Comparison of ENCODE assay signal across 31 cellular contexts in genomic region chr6:79838851-79839250, GRCh38.
DNase-seq lines count a peak whose midpoint lies in the region; FAIRE-seq and TF ChIP-seq lines count a peak whose summit lies in the region.
"Had no signal": no experiment of that assay in that cellular context is flagged by ENCODE, and none has a peak within 500 bp of the region (broad histone marks: within the 10 kb centered on the region; RNA-seq: fewer than 3 reads in every experiment).

No MANE protein-coding gene starts in this region.

- H3K27ac ChIP-seq in HEK293 (ENCODE audit: extremely low read depth, low read depth, low read length) (no peak overlapping the region), H1 (ENCODE audit: low read depth, low read length) (peak overlapping the region; percentile 25; the same call in 1 of the 2 replicates), breast epithelium (no peak overlapping the region)
- H3K27ac ChIP-seq: 22Rv1; A549; BLaER1; BLaER1 treated with 17β-estradiol and CSF1 and Interleukin-3, amounts not matched to agents 10 nM and 100 nM; C4-2B had no signal

- DNase-seq in H1 (ENCODE audit: low read depth in 1 of 2, low spot score in 2 of 2) (no peak), RKO (ENCODE audit: low spot score) (no peak), breast epithelium (ENCODE audit: low spot score in 2 of 2) (no peak)
- DNase-seq: 8988T; ACHN; AML-193; BE2C; C1 segment of cervical spinal cord; Caco-2; Calu3; CD4-positive, alpha-beta memory T cell; CD4-positive, alpha-beta T cell; CD4-positive, CD25-positive, alpha-beta regulatory T cell; CD8-positive, alpha-beta memory T cell; CD8-positive, alpha-beta T cell; COR-L47; DMS 273 treated with DMSO at 0.1 percent for 48 hours; DMS153; DMS53; DMS79; DMS79 treated with DMSO at 0.1 percent for 48 hours; DND-41; EL had no signal

- H4K20me1 ChIP-seq in H1 (replicated peaks in 1 of 2; ENCODE audit: control insufficient read depth in 1 of 2, insufficient read depth in 2 of 2, low read length in 2 of 2), result no peaks in the 10 kb centered on the region
- H4K20me1 ChIP-seq: BLaER1; BLaER1 treated with 17β-estradiol and CSF1 and Interleukin-3, amounts not matched to agents 10 nM and 100 nM had no signal

- FAIRE-seq in H1 (lab: Jason Lieb, UNC), result no peak
- FAIRE-seq: A204.1, A549, D721Med had no signal

- TF ChIP-seq RAD21 in H1 (IDR thresholded peaks at IDR 0.05 in 1 of 2, conservative IDR thresholded peaks at IDR 0.05 in 1 of 2; ENCODE audit: low read depth in 2 of 2, low read length in 2 of 2), result no peak

- intact Hi-C loops in breast epithelium (cut with DNase I; ENCODE audit: low total_unique reads), result no loop called here

- no peak for TF ChIP-seq EP300 in H1 (IDR thresholded peaks at IDR 0.05; ENCODE audit: borderline replicate concordance in 1 of 2, low read depth in 2 of 2, low read length in 2 of 2)

- no peak overlapping the region for H3K4me3 ChIP-seq in HEK293 (ENCODE audit: low read depth, low read length)
- no peak overlapping the region for H3K4me3 ChIP-seq in H1 (ENCODE audit: extremely low read depth in 1 of 4, insufficient read depth in 2 of 4, low read depth in 3 of 4, low read length in 4 of 4)
- H3K4me3 ChIP-seq in breast epithelium, result no peak overlapping the region
- H3K4me3 ChIP-seq: A549; BLaER1; BLaER1 treated with 17β-estradiol and CSF1 and Interleukin-3, amounts not matched to agents 10 nM and 100 nM had no signal

- H3K79me2 ChIP-seq in H1 (ENCODE audit: control insufficient read depth in 1 of 2, insufficient read depth in 2 of 2, low read length in 2 of 2), result no peaks in the 10 kb centered on the region

- H3K23ac ChIP-seq in H1 (ENCODE audit: insufficient read length), result no peak overlapping the region

- no peak overlapping the region for H2BK15ac ChIP-seq in H1 (ENCODE audit: low read length)

- no peak overlapping the region for H4K91ac ChIP-seq in H1 (replicated peaks; ENCODE audit: insufficient read length, low read length)

- H4K5ac ChIP-seq in H1 (ENCODE audit: insufficient read length, low read depth, low read length), result no peak overlapping the region

- no peak overlapping the region for H3K4ac ChIP-seq in H1 (replicated peaks; ENCODE audit: insufficient read length, low read depth, low read length)

- no peaks in the 10 kb centered on the region; the same call in 1 of the 2 replicates for H3K4me1 ChIP-seq in HEK293 (ENCODE audit: control insufficient read depth, insufficient read depth, low read length)
- no peaks in the 10 kb centered on the region for H3K4me1 ChIP-seq in H1 (replicated peaks in 1 of 4; ENCODE audit: control insufficient read depth in 3 of 4, insufficient read depth in 4 of 4, low read length in 3 of 4)
- no peaks in the 10 kb centered on the region for H3K4me1 ChIP-seq in breast epithelium
- H3K4me1 ChIP-seq: A549, BLaER1 had no signal

- no peak overlapping the region for H2BK20ac ChIP-seq in H1 (ENCODE audit: low read length)

- TF ChIP-seq POLR2A in H1 (IDR thresholded peaks at IDR 0.05; ENCODE audit: control extremely low read depth in 1 of 2, low read depth in 2 of 2, low read length in 2 of 2) (no peak), breast epithelium (IDR thresholded peaks at IDR 0.05) (no peak)

- H3K36me3 ChIP-seq in HEK293 (ENCODE audit: control insufficient read depth in 2 of 2, insufficient read depth in 1 of 2, low read length in 2 of 2) (no peaks in the 10 kb centered on the region), H1 (ENCODE audit: control insufficient read depth in 2 of 4, insufficient read depth in 4 of 4, low read length in 3 of 4) (no peaks in the 10 kb centered on the region), breast epithelium (no peaks in the 10 kb centered on the region)
- H3K36me3 ChIP-seq: BE2C; BLaER1; BLaER1 treated with 17β-estradiol and CSF1 and Interleukin-3, amounts not matched to agents 10 nM and 100 nM had no signal

- CTCF ChIA-PET in HEK293 (lab: Yijun Ruan, JAX) (interaction anchor here (1.2 kb wide), 1 partner anchor 25 kb away, joined by 3 read pairs; no protein-coding TSS in a partner anchor), H1 (lab: Charles Lee; ENCODE audit: partially characterized antibody) (no interaction called here)

- H3K4me2 ChIP-seq in H1 (ENCODE audit: insufficient read depth in 1 of 2, low read depth in 2 of 2, low read length in 2 of 2), result no peak overlapping the region
- H3K4me2 ChIP-seq: A549; BLaER1; BLaER1 treated with 17β-estradiol and CSF1 and Interleukin-3, amounts not matched to agents 10 nM and 100 nM had no signal

- no peak overlapping the region for H3K9ac ChIP-seq in H1 (replicated peaks in 1 of 4; ENCODE audit: extremely low read depth in 1 of 4, low read depth in 3 of 4, low read length in 3 of 4)
- H3K9ac ChIP-seq: BLaER1; BLaER1 treated with 17β-estradiol and CSF1 and Interleukin-3, amounts not matched to agents 10 nM and 100 nM had no signal

- H2BK12ac ChIP-seq in H1 (ENCODE audit: low read depth, low read length), result no peak overlapping the region

- no peak overlapping the region for H3K18ac ChIP-seq in H1 (ENCODE audit: extremely low read depth, low read length)

- no peak overlapping the region for H3K56ac ChIP-seq in H1 (replicated peaks; ENCODE audit: insufficient read length, low read depth, low read length)

- no peaks in the 10 kb centered on the region for H3K23me2 ChIP-seq in H1 (ENCODE audit: low read depth, low read length)

- no peak overlapping the region for H3K14ac ChIP-seq in H1 (ENCODE audit: insufficient read length)

- no peak overlapping the region for H2AK5ac ChIP-seq in H1 (ENCODE audit: low read depth, low read length)

- H2AFZ ChIP-seq in H1 (ENCODE audit: low read length), result no peak overlapping the region

- H4K8ac ChIP-seq in H1 (ENCODE audit: extremely low read depth, insufficient read depth, low read length), result no peak overlapping the region

- no peak for TF ChIP-seq CTCF in HEK293 (tag by site-specific recombination; IDR thresholded peaks at IDR 0.05)
- TF ChIP-seq CTCF in H1 (IDR thresholded peaks at IDR 0.05; ENCODE audit: control extremely low read depth in 1 of 3, insufficient read depth in 1 of 3, low read depth in 1 of 3, low read length in 3 of 3), result no peak
- no peak for TF ChIP-seq CTCF in breast epithelium (IDR thresholded peaks at IDR 0.05)

- POLR2A ChIA-PET in HEK293 (lab: Yijun Ruan, JAX) (no interaction called here), H1 (lab: Charles Lee; ENCODE audit: partially characterized antibody) (no interaction called here)

- H3K9me3 ChIP-seq in HEK293 (ENCODE audit: control insufficient read depth, insufficient read depth, low read depth, low read length), result no peaks in the 10 kb centered on the region
- H3K9me3 ChIP-seq in H1 (ENCODE audit: insufficient read depth in 2 of 2, low read depth in 1 of 2, low read length in 1 of 2), result peaks cover 0 to 12% of the 10 kb centered on the region in 2 experiments; a peak in 3 of 4 replicates
- no peaks in the 10 kb centered on the region for H3K9me3 ChIP-seq in breast epithelium
- H3K9me3 ChIP-seq: A549; BE2C; BLaER1; BLaER1 treated with 17β-estradiol and CSF1 and Interleukin-3, amounts not matched to agents 10 nM and 100 nM; Caco-2 had no signal

- no peaks in the 10 kb centered on the region for H3K79me1 ChIP-seq in H1 (ENCODE audit: low read depth, low read length)

- H2BK5ac ChIP-seq in H1 (ENCODE audit: low read depth, low read length), result no peak overlapping the region

- no peak overlapping the region for H2BK120ac ChIP-seq in H1 (replicated peaks; ENCODE audit: low read depth, low read length)

- H3K27me3 ChIP-seq in H1 (replicated peaks in 1 of 4; ENCODE audit: control insufficient read depth in 3 of 4, extremely low read depth in 1 of 4, insufficient read depth in 3 of 4, low read length in 3 of 4) (no peaks in the 10 kb centered on the region), breast epithelium (no peaks in the 10 kb centered on the region)
- H3K27me3 ChIP-seq: BE2C; BLaER1; BLaER1 treated with 17β-estradiol and CSF1 and Interleukin-3, amounts not matched to agents 10 nM and 100 nM had no signal

TF ChIP-seq in HEK293, 187 proteins besides CTCF, POLR2A, EP300 and RAD21:
- TF ChIP-seq KLF8 (tag by site-specific recombination; IDR thresholded peaks at IDR 0.05), result no peak
- TF ChIP-seq ZNF558 (tag by site-specific recombination; IDR thresholded peaks at IDR 0.05), result peak; percentile 97
- TF ChIP-seq PBX3 (CRISPR knock-in tag; IDR thresholded peaks at IDR 0.05), result no peak
- no peak for TF ChIP-seq ZNF585B (tag by site-specific recombination; IDR thresholded peaks at IDR 0.05)
- TF ChIP-seq ZNF350 (tag by site-specific recombination; IDR thresholded peaks at IDR 0.05), result no peak
- TF ChIP-seq ZNF600 (tag by site-specific recombination; IDR thresholded peaks at IDR 0.05), result no peak

TF ChIP-seq in H1, 55 proteins besides CTCF, POLR2A, EP300 and RAD21:
- TF ChIP-seq GABPA (IDR thresholded peaks at IDR 0.05; ENCODE audit: borderline replicate concordance, insufficient read depth, low read length) (no peak), USF2 (IDR thresholded peaks at IDR 0.05; ENCODE audit: low read length) (no peak), ASH2L (IDR thresholded peaks at IDR 0.05; ENCODE audit: low read length) (no peak), SP2 (IDR thresholded peaks at IDR 0.05; ENCODE audit: low read length) (no peak), SP4 (IDR thresholded peaks at IDR 0.05; ENCODE audit: low read length) (no peak)
